In genomic region chr9:125989090-125989501, GRCh38 we compare ENCODE assay signal across 20 cellular contexts.
"Had no signal": no experiment of that assay in that cellular context is flagged by ENCODE, and none has a peak within 500 bp of the region (broad histone marks: within the 10 kb centered on the region; RNA-seq: fewer than 3 reads in every experiment).

No MANE protein-coding gene starts in this region.

- DNase-seq: activated CD4-positive, alpha-beta T cell treated with anti-CD3 and anti-CD28 coated beads, Interleukin-2, amount 10 ng/mL, durations not matched to agents 7 days and 5 days; activated CD8-positive, alpha-beta T cell treated with anti-CD3 and anti-CD28 coated beads, Interleukin-2, amount 10 ng/mL, durations not matched to agents 7 days and 5 days; activated naive CD4-positive, alpha-beta T cell; activated naive CD8-positive, alpha-beta T cell treated with anti-CD3 and anti-CD28 coated beads for 36 hours; amniotic stem cell; effector memory CD8-positive, alpha-beta T cell; glutamatergic neuron; hippocampal formation; stimulated activated naive CD4-positive, alpha-beta T cell; T-helper 1 cell; T-helper 9 cell; thyroid gland had no signal

- H3K27me3 ChIP-seq: cardiac muscle cell, left lung, neural progenitor cell, ovary, thyroid gland had no signal

- H3K36me3 ChIP-seq: cardiac muscle cell, left lung, neural progenitor cell, ovary, thyroid gland had no signal

- H3K4me3 ChIP-seq: cardiac muscle cell, left lung, neural progenitor cell, ovary, thyroid gland had no signal

- ATAC-seq: activated CD8-positive, alpha-beta T cell treated with anti-CD3 and anti-CD28 coated beads, Interleukin-2, amount 10 ng/mL, durations not matched to agents 7 days and 5 days; effector memory CD8-positive, alpha-beta T cell; foreskin keratinocyte; left lung had no signal

- H3K9me3 ChIP-seq: left lung, ovary, thyroid gland had no signal

- FAIRE-seq: islet of Langerhans, urothelium cell line had no signal

- H3K27ac ChIP-seq: cardiac muscle cell, epithelial cell of prostate, foreskin keratinocyte, left lung, neural progenitor cell, ovary, thyroid gland had no signal

- H3K4me1 ChIP-seq: foreskin keratinocyte, left lung, neural progenitor cell, thyroid gland had no signal
